8 cellular contexts compared by ENCODE assay signal in genomic region chr1:201792534-201793305, GRCh38. TPM values are rescaled to one million over a fixed set of nuclear protein-coding genes. Genes with fewer than 3 reads are reported as not detected.
DNase-seq lines count a peak whose midpoint lies in the region; ATAC-seq and TF ChIP-seq lines count a peak whose summit lies in the region.

No MANE protein-coding gene starts in this region.

- DNase-seq in AG09319 (ENCODE audit: extremely low read depth, low read depth) (peak; percentile 59), NCI-H2227 (lab: John Stamatoyannopoulos, UW; ENCODE audit: unreplicated experiment) (peak; percentile 85), kidney epithelial cell (ENCODE audit: low read depth) (peak; percentile 39)
- peak; percentile 19 to 32 for DNase-seq in central memory CD8-positive, alpha-beta T cell (ENCODE audit: low spot score in 2 of 2)
- DNase-seq in stimulated activated CD4-positive, alpha-beta T cell treated with anti-CD3 and anti-CD28 coated beads, Interleukin-15, amount 100 ng/mL, for 48 hours (ENCODE audit: low read depth in 2 of 2), result peak; percentile 17 to 30

- ATAC-seq in GM21786 (IDR thresholded peaks at IDR 0.05; ENCODE audit: unreplicated experiment), result peak; percentile 45
- ATAC-seq in central memory CD8-positive, alpha-beta T cell (replicated peaks; ENCODE audit: extremely low read depth, poor library complexity, severe bottlenecking), result no peak
- no peak for ATAC-seq in GM18519 (IDR thresholded peaks at IDR 0.05; ENCODE audit: low FRiP score, unreplicated experiment)

- H3K27me3 Mint-ChIP-seq in central memory CD8-positive, alpha-beta T cell, result no peaks in the 10 kb centered on the region

- peaks cover 4% of the 10 kb centered on the region for H3K36me3 Mint-ChIP-seq in central memory CD8-positive, alpha-beta T cell (ENCODE audit: insufficient read depth)

- H3K9me3 Mint-ChIP-seq in central memory CD8-positive, alpha-beta T cell, result no peaks in the 10 kb centered on the region

- no peak overlapping the region for H3K4me3 Mint-ChIP-seq in central memory CD8-positive, alpha-beta T cell

- no peak overlapping the region for H3K27ac Mint-ChIP-seq in central memory CD8-positive, alpha-beta T cell (ENCODE audit: low read depth)

- no peak overlapping the region for H3K4me3 ChIP-seq in WI38 (ENCODE audit: low read depth, low read length)
- H3K4me3 ChIP-seq in kidney epithelial cell (ENCODE audit: low read depth, low read length), result no peak overlapping the region

- H3K4me1 Mint-ChIP-seq in central memory CD8-positive, alpha-beta T cell, result no peaks in the 10 kb centered on the region

- H3K27me3 ChIP-seq in kidney epithelial cell (ENCODE audit: control insufficient read depth, insufficient read depth, low read length), result no peaks in the 10 kb centered on the region

- peaks cover under 1% of the 10 kb centered on the region for H3K36me3 ChIP-seq in kidney epithelial cell (ENCODE audit: control insufficient read depth, insufficient read depth, low read length)

- TF ChIP-seq CTCF in AG09319 (IDR thresholded peaks at IDR 0.05; ENCODE audit: low read depth, low read length), result peak; percentile 98
- peak; percentile 98 for TF ChIP-seq CTCF in WI38 (IDR thresholded peaks at IDR 0.05; ENCODE audit: low read depth, low read length)
- peak; percentile 97 for TF ChIP-seq CTCF in kidney epithelial cell (IDR thresholded peaks at IDR 0.05; ENCODE audit: insufficient read depth, low read length, poor library complexity, severe bottlenecking)

RNA-seq across cellular contexts. Expression of gene IPO9, which starts 36.2 kb away (rescaled TPM):
- total RNA-seq in kidney epithelial cell, result 20.8 and 23.6 TPM in 2 replicates

Comparison
In these comparisons a context has a peak if more than half of its experiments do, and no peak if none do; other contexts are left out.
1. DNase-seq: peak in every context shown above with its lines; median percentile 85 in NCI-H2227; 59 in AG09319; 39 in kidney epithelial cell; 26 in central memory CD8-positive, alpha-beta T cell; 24 in stimulated activated CD4-positive, alpha-beta T cell treated with anti-CD3 and anti-CD28 coated beads, Interleukin-15, amount 100 ng/mL, for 48 hours.